ENCODE assay signal across 8 cellular contexts in genomic region chr2:191049728-191050639, GRCh38. TPM values are rescaled to one million over a fixed set of nuclear protein-coding genes. Genes with fewer than 3 reads are reported as not detected.
A peak's percentile ranks its signal among the peaks of the same experiment; 100 is the strongest.
DNase-seq lines count a peak whose midpoint lies in the region; TF ChIP-seq lines count a peak whose summit lies in the region.

No MANE protein-coding gene starts in this region.

- DNase-seq in GM04504 (ENCODE audit: low read depth) (peak; percentile 89), H4 (ENCODE audit: low spot score) (peak; percentile 52), NCI-H2081 treated with DMSO at 0.1 percent for 48 hours (lab: John Stamatoyannopoulos, UW) (peak; percentile 36), left ventricle myocardium inferior (no peak), HT-29 (ENCODE audit: low spot score) (no peak), WERI-Rb-1 (no peak), SKM-1 (lab: John Stamatoyannopoulos, UW; ENCODE audit: unreplicated experiment) (no peak), NCI-H1436 (lab: John Stamatoyannopoulos, UW) (no peak)

- H3K27ac ChIP-seq in left ventricle myocardium inferior (replicated peaks): peak overlapping the region; percentile 61
- H3K27ac ChIP-seq in WERI-Rb-1: no peak overlapping the region

- no peak for TF ChIP-seq CTCF in left ventricle myocardium inferior (IDR thresholded peaks at IDR 0.05; ENCODE audit: borderline replicate concordance)
- no peak for TF ChIP-seq CTCF in WERI-Rb-1 (IDR thresholded peaks at IDR 0.05; ENCODE audit: low read depth, low read length)

- peaks cover 28% of the 10 kb centered on the region for H3K27me3 ChIP-seq in left ventricle myocardium inferior (ENCODE audit: low read depth)
- H3K27me3 ChIP-seq in WERI-Rb-1 (ENCODE audit: insufficient read depth, low read depth, severe bottlenecking): no peaks in the 10 kb centered on the region

- H3K4me1 ChIP-seq in left ventricle myocardium inferior: peaks cover 13% of the 10 kb centered on the region

- intact Hi-C loops in left ventricle myocardium inferior (cut with micrococcal nuclease): loop anchor here (10.0 kb wide), 2 partner anchors 105 to 475 kb away; partner anchors contain the start of gene STAT4

- H3K36me3 ChIP-seq in left ventricle myocardium inferior (no peaks in the 10 kb centered on the region), WERI-Rb-1 (no peaks in the 10 kb centered on the region)

- H3K9me3 ChIP-seq in left ventricle myocardium inferior (replicated peaks) (no peaks in the 10 kb centered on the region), WERI-Rb-1 (ENCODE audit: severe bottlenecking) (no peaks in the 10 kb centered on the region)

- H3K4me3 ChIP-seq in left ventricle myocardium inferior: no peak overlapping the region
- no peak overlapping the region for H3K4me3 ChIP-seq in WERI-Rb-1 (ENCODE audit: low read depth, low read length)

RNA-seq across cellular contexts. Expression of gene STAT1, which starts 36.0 kb away (rescaled TPM):
- 88.6 and 110 TPM in 2 replicates for total RNA-seq in H4 (2014; rRNA removed; shearing (Covaris generic))
- total RNA-seq in left ventricle myocardium inferior: 42.2 TPM
- total RNA-seq in HT-29 (2014; rRNA removed; shearing (Covaris generic)): 44.0 and 52.8 TPM in 2 replicates

Comparison
In these comparisons a context has a peak if more than half of its experiments do, and no peak if none do; other contexts are left out.
1. DNase-seq: peak in GM04504 (single experiment), H4 (single experiment) and NCI-H2081 treated with DMSO at 0.1 percent for 48 hours (single experiment); none in left ventricle myocardium inferior (single experiment), HT-29 (single experiment), WERI-Rb-1 (single experiment), SKM-1 (single experiment) and NCI-H1436 (single experiment).